ENCODE assay signal across 8 cellular contexts in the genomic region with DNA sequence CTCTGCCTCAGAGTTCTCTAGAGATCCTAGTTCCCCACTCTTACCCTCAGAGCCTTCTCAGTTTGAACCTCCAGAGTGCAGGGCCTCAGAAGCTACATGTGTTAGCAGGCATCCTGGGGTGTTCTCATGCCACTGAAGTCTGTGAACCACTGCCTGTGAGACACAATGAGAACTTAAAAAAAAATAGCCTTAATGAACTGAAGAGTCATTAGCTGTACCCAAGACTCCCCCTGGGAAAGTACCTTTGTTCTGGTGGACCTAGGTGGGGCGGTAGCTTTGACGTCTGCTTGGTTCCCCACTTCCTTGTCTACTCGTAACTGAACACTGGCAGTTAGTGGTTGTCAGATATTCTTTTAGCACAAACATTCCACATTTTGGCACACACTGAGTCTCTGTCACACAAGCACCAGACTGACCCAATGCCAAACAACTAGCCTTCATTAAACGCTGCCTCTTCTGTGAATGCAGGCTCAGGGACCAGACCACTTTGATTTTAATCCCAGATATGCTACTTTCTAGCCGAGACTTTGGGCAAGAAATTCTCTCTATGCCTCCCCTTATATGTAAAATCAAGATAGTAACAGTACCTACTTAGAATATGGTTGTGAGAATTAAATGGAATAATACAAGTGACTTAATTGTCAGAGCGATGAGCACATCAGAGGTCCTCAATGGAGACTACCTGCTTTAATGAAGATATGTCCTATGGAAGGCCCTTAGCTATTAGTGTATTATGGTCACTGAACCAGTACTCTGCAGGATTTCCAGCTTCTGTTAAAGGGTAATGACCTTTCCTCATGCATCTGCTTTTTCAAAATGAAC.
DNase-seq lines count a peak whose midpoint lies in the region; ATAC-seq and TF ChIP-seq lines count a peak whose summit lies in the region.

No MANE protein-coding gene starts in this region.

- H3K27me3 Mint-ChIP-seq in T-helper 17 cell (no peaks in the 10 kb centered on the region), naive B cell (no peaks in the 10 kb centered on the region), endodermal cell (ENCODE audit: insufficient read depth) (no peaks in the 10 kb centered on the region)

- no peak for TF ChIP-seq POLR2A in adrenal gland (IDR thresholded peaks at IDR 0.05)

- H3K4me3 Mint-ChIP-seq in T-helper 17 cell (peak overlapping the region; percentile 56), naive B cell (peak overlapping the region; percentile 49 to 90 (median 83)), endodermal cell (no peak overlapping the region)

- peak in 2 of 3 donors; percentile 18 to 46 for DNase-seq in T-helper 17 cell
- DNase-seq in naive B cell = peak; percentile 90
- no peak for DNase-seq in endodermal cell
- DNase-seq in NCI-H2196 treated with DMSO at 0.1 percent for 48 hours (lab: John Stamatoyannopoulos, UW; ENCODE audit: unreplicated experiment) = no peak
- DNase-seq in adrenal gland = no peak
- no peak for DNase-seq in NK-92 (lab: John Stamatoyannopoulos, UW; ENCODE audit: unreplicated experiment)

- ATAC-seq in GM18868 (IDR thresholded peaks at IDR 0.05; ENCODE audit: unreplicated experiment) (peak; percentile 87), GM21825 (IDR thresholded peaks at IDR 0.05; ENCODE audit: unreplicated experiment) (peak; percentile 76), T-helper 17 cell (peak; percentile 95), naive B cell (ENCODE audit: low read depth in 2 of 2) (peak; percentile 90 to 91)

- H3K27ac Mint-ChIP-seq in T-helper 17 cell (peak overlapping the region; percentile 88), naive B cell (peak overlapping the region; percentile 98 to 100 (median 99)), endodermal cell (no peak overlapping the region)

- H3K9ac ChIP-seq in endodermal cell (ENCODE audit: extremely low read depth, low read length, poor library complexity, severe bottlenecking) = no peak overlapping the region

- intact Hi-C loops in adrenal gland (cut with DNase I) = no loop called here

- H3K4me1 ChIP-seq in endodermal cell (ENCODE audit: control insufficient read depth, insufficient read depth, low read length) = no peaks in the 10 kb centered on the region
- H3K4me1 ChIP-seq in adrenal gland (replicated peaks in 1 of 2) = no peaks in the 10 kb centered on the region

- TF ChIP-seq CTCF in endodermal cell (conservative IDR thresholded peaks at IDR 0.05) (no peak), adrenal gland (IDR thresholded peaks at IDR 0.05) (no peak)

- 83 to 93% methylated on average over 4 to 6 of the region's 6 CpGs for WGBS in endodermal cell (ENCODE audit: insufficient coverage in 1 of 2, insufficient read length in 1 of 2), 2 experiments
- 79 to 91% (median 81%) methylated on average over 6 of the region's 6 CpGs for WGBS in adrenal gland, 4 donors

- H3K9me3 Mint-ChIP-seq in naive B cell = peaks cover 0 to 4% (median 0%) of the 10 kb centered on the region in 7 donors
- no peaks in the 10 kb centered on the region for H3K9me3 Mint-ChIP-seq in endodermal cell

- H3K36me3 Mint-ChIP-seq in T-helper 17 cell (ENCODE audit: low read depth) (peaks cover 2% of the 10 kb centered on the region), naive B cell (peaks cover 0 to 4% of the 10 kb centered on the region in 2 donors), endodermal cell (ENCODE audit: low read depth) (peaks cover 2% of the 10 kb centered on the region)

- H3K9me3 ChIP-seq in T-helper 17 cell (ENCODE audit: control insufficient read depth, low read length, poor library complexity, severe bottlenecking) (no peaks in the 10 kb centered on the region), endodermal cell (ENCODE audit: control insufficient read depth, low read length) (no peaks in the 10 kb centered on the region), adrenal gland (replicated peaks in 1 of 3) (no peaks in the 10 kb centered on the region)

- H3K4me1 Mint-ChIP-seq in T-helper 17 cell (peaks cover 16% of the 10 kb centered on the region), naive B cell (peaks cover 63 to 95% (median 71%) of the 10 kb centered on the region in 3 donors), endodermal cell (peaks cover 24% of the 10 kb centered on the region)

- H3K27me3 ChIP-seq in endodermal cell (ENCODE audit: control insufficient read depth, insufficient read depth, low read length, poor library complexity, severe bottlenecking) = no peaks in the 10 kb centered on the region
- no peaks in the 10 kb centered on the region for H3K27me3 ChIP-seq in adrenal gland

- H3K27ac ChIP-seq in endodermal cell (ENCODE audit: low read depth, low read length) (no peak overlapping the region), adrenal gland (no peak overlapping the region)

- H3K4me3 ChIP-seq in endodermal cell (ENCODE audit: low read length) (no peak overlapping the region), adrenal gland (no peak overlapping the region)

- H3K36me3 ChIP-seq in endodermal cell (ENCODE audit: control insufficient read depth, insufficient read depth, low read length) (no peaks in the 10 kb centered on the region), adrenal gland (replicated peaks in 1 of 2) (no peaks in the 10 kb centered on the region)

Comparison
In these comparisons a context has a peak if more than half of its experiments do, and no peak if none do; other contexts are left out.
1. DNase-seq: peak in T-helper 17 cell (2 of 3) and naive B cell (single experiment); none in endodermal cell (single experiment), NCI-H2196 treated with DMSO at 0.1 percent for 48 hours (single experiment), adrenal gland (0 of 7) and NK-92 (single experiment).
2. Peak in every context shown above with its lines, with median percentiles within 50 percentile points of each other: ATAC-seq.